9 cellular contexts compared by ENCODE assay signal in the genomic region with DNA sequence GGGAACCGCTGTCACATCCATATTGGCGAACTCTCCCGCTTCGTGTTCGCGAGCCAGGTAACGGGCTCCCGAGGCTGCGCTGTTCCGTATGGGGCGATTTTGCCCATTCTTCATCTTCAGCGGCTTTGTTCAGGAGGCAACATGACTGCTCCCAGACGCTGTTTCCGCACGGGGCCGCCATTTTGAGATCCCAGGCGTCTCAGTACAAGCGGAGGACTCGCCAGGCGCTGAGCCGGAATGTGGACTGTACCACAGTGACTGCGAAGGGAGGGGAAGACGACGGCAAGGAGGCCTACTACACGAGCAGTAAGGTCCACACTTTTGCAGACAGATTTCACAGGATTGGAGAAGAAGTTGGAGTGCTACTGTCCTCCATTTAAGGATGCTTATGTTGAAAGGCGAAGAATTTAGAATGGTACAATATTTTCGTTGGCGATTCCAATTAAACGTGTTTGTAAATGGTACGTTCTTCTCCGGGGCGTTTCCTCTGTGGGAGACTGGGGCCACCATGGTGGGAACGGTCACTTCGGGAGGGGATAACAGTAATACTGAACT. TPM values are rescaled to one million over a fixed set of nuclear protein-coding genes. Genes with fewer than 3 reads are reported as not detected.
DNase-seq lines count a peak whose midpoint lies in the region; ATAC-seq, FAIRE-seq and TF ChIP-seq lines count a peak whose summit lies in the region.
"Had no signal": no experiment of that assay in that cellular context is flagged by ENCODE, and none has a peak within 500 bp of the region (broad histone marks: within the 10 kb centered on the region; RNA-seq: fewer than 3 reads in every experiment).

No MANE protein-coding gene starts in this region.

- in situ Hi-C loops in K562 (cut with MboI) = no loop called here

- peak; percentile 79 for FAIRE-seq in K562 (lab: Jason Lieb, UNC)

- TF ChIP-seq CTCF in K562 (IDR thresholded peaks at IDR 0.05 in 2 of 3, conservative IDR thresholded peaks at IDR 0.05 in 1 of 3; ENCODE audit: insufficient read depth in 2 of 3, low read depth in 1 of 3, low read length in 3 of 3) = no peak

- no peaks in the 10 kb centered on the region; a peak in 1 of 5 replicates for H3K4me1 ChIP-seq in K562 (replicated peaks in 1 of 2; ENCODE audit: control insufficient read depth in 2 of 2, insufficient read depth in 2 of 2, low read length in 2 of 2)
- peaks cover 3% of the 10 kb centered on the region for H3K4me1 ChIP-seq in rectal smooth muscle tissue (ENCODE audit: control insufficient read depth, insufficient read depth, low read length)

- H3K4me3 ChIP-seq in K562 (peak overlapping the region; percentile 44), rectal smooth muscle tissue (ENCODE audit: low read length) (peak overlapping the region; percentile 77)

- H4K20me1 ChIP-seq in K562 (replicated peaks; ENCODE audit: control insufficient read depth, insufficient read depth, low read length) = no peaks in the 10 kb centered on the region

- POLR2A ChIA-PET in K562 (lab: Yijun Ruan, JAX) = no interaction called here

- H2AFZ ChIP-seq in K562 (ENCODE audit: low read depth, low read length) = peak overlapping the region; percentile 99

- ATAC-seq in K562 (peak; percentile 99), left ventricle myocardium superior (peak; percentile 99)

- H3K36me3 ChIP-seq in K562 (ENCODE audit: control insufficient read depth, insufficient read depth, low read length) (no peaks in the 10 kb centered on the region), rectal smooth muscle tissue (ENCODE audit: control insufficient read depth, insufficient read depth, low read length) (peaks cover 2% of the 10 kb centered on the region)

- H3K4me2 ChIP-seq in K562 (ENCODE audit: insufficient read depth, low read length) = peak overlapping the region; percentile 95

- DNase-seq in COLO829 (ENCODE audit: low spot score) (peak; percentile 6), K562 (ENCODE audit: extremely low read depth in 1 of 4, low spot score in 3 of 4) (peak; percentile 65 to 80 (median 74)), left ventricle myocardium superior (peak; percentile 89), SKM-1 (lab: John Stamatoyannopoulos, UW; ENCODE audit: unreplicated experiment) (no peak), activated gamma-delta T cell (lab: John Stamatoyannopoulos, UW) (no peak), NCI-H510A (lab: John Stamatoyannopoulos, UW) (no peak)
- DNase-seq in stimulated activated CD4-positive, alpha-beta T cell treated with anti-CD3 and anti-CD28 coated beads, Interleukin-4, amount 100 ng/mL, for 4 hours = no peak
- DNase-seq: activated naive CD4-positive, alpha-beta T cell treated with anti-CD3 and anti-CD28 coated beads, Interleukin-2, amount 10 ng/mL, durations not matched to agents 7 days and 5 days had no signal

- no peaks in the 10 kb centered on the region for H3K79me2 ChIP-seq in K562 (ENCODE audit: control insufficient read depth, insufficient read depth, low read length)

- H3K9me1 ChIP-seq in K562 (ENCODE audit: control insufficient read depth, insufficient read depth, low read length) = no peaks in the 10 kb centered on the region

- intact Hi-C loops in K562 (cut with micrococcal nuclease) = no loop called here
- intact Hi-C loops in left ventricle myocardium superior (cut with micrococcal nuclease) = no loop called here

- 9% methylated on average over 34 of the region's 34 CpGs for WGBS in K562 (ENCODE audit: insufficient coverage, low coverage, missing lambda C conversion rate)

- TF ChIP-seq RAD21 in K562 (CRISPR knock-in tag; conservative IDR thresholded peaks at IDR 0.05 in 1 of 2, IDR thresholded peaks at IDR 0.05 in 1 of 2) = no peak

- H3K9ac ChIP-seq in K562 (ENCODE audit: insufficient read depth in 1 of 2, low read depth in 2 of 2, low read length in 2 of 2) = peak overlapping the region; percentile 77 to 82
- peak overlapping the region; percentile 84 for H3K9ac ChIP-seq in rectal smooth muscle tissue (ENCODE audit: low read length)

- peak; percentile 71 for TF ChIP-seq POLR2A in K562 (conservative IDR thresholded peaks at IDR 0.05)

- H3K27me3 ChIP-seq in K562 (ENCODE audit: control insufficient read depth in 2 of 2, insufficient read depth in 2 of 2, low read length in 2 of 2) (no peaks in the 10 kb centered on the region), rectal smooth muscle tissue (ENCODE audit: control insufficient read depth, insufficient read depth, low read length) (no peaks in the 10 kb centered on the region)

- H3K27ac ChIP-seq in K562 (ENCODE audit: extremely low read depth, low read depth, low read length) (peak overlapping the region; percentile 93), rectal smooth muscle tissue (ENCODE audit: low read depth, low read length) (peak overlapping the region; percentile 91)

- CTCF ChIA-PET in K562 (lab: Yijun Ruan, JAX; ENCODE audit: low intra/inter-chr PET ratio) = no interaction called here

- TF ChIP-seq EP300 in K562 (IDR thresholded peaks at IDR 0.05; ENCODE audit: low read length) = no peak

- H3K9me3 ChIP-seq in K562 (replicated peaks; ENCODE audit: control insufficient read depth, insufficient read depth, low read depth, low read length) = peaks cover 13% of the 10 kb centered on the region

- no TSS peak for BruUV-seq in K562 (replicated peaks; lab: Mats Ljungman, UMichigan)

TF ChIP-seq in K562, 482 proteins besides CTCF, POLR2A, EP300 and RAD21 (continues in another document):
- TF ChIP-seq EHMT2 (IDR thresholded peaks at IDR 0.05) (0 out of 2 replicates have a peak, but pooled peaks have one; percentile 5), TEAD1 (CRISPR knock-in tag; IDR thresholded peaks at IDR 0.05) (peak; percentile 56 to 59; a peak in 3 of 4 replicates), BRD4 (IDR thresholded peaks at IDR 0.05) (0 out of 2 replicates have a peak, but pooled peaks have one; percentile 38), NR3C1 (CRISPR knock-in tag; IDR thresholded peaks at IDR 0.05) (no peak), ESRRA (IDR thresholded peaks at IDR 0.05; ENCODE audit: borderline replicate concordance, low read depth) (0 out of 2 replicates have a peak, but pooled peaks have one; percentile 19), SMAD1 (IDR thresholded peaks at IDR 0.05; ENCODE audit: low read depth, low read length, partially characterized antibody) (no peak), SUPT5H (IDR thresholded peaks at IDR 0.05) (peak; percentile 56), MTA3 (IDR thresholded peaks at IDR 0.05; ENCODE audit: borderline replicate concordance) (0 out of 2 replicates have a peak, but pooled peaks have one; percentile 26), TEAD2 (tag; IDR thresholded peaks at IDR 0.05) (peak; percentile 44; the same call in 1 of the 2 replicates), MAFF (IDR thresholded peaks at IDR 0.05; ENCODE audit: low read length) (no peak; the same call in 1 of the 2 replicates), TEAD4 (IDR thresholded peaks at IDR 0.05; ENCODE audit: low read length) (peak; percentile 89), TEAD4 (CRISPR knock-in tag; IDR thresholded peaks at IDR 0.05; ENCODE audit: borderline replicate concordance) (no peak), HCFC1 (IDR thresholded peaks at IDR 0.05; ENCODE audit: low read depth, low read length) (peak; percentile 37; the same call in 1 of the 2 replicates)
- TF ChIP-seq, protein P1, sequence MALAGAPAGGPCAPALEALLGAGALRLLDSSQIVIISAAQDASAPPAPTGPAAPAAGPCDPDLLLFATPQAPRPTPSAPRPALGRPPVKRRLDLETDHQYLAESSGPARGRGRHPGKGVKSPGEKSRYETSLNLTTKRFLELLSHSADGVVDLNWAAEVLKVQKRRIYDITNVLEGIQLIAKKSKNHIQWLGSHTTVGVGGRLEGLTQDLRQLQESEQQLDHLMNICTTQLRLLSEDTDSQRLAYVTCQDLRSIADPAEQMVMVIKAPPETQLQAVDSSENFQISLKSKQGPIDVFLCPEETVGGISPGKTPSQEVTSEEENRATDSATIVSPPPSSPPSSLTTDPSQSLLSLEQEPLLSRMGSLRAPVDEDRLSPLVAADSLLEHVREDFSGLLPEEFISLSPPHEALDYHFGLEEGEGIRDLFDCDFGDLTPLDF (CRISPR knock-in tag; IDR thresholded peaks at IDR 0.05) = 0 out of 2 replicates have a peak, but pooled peaks have one; percentile 15
- TF ChIP-seq, protein P2, sequence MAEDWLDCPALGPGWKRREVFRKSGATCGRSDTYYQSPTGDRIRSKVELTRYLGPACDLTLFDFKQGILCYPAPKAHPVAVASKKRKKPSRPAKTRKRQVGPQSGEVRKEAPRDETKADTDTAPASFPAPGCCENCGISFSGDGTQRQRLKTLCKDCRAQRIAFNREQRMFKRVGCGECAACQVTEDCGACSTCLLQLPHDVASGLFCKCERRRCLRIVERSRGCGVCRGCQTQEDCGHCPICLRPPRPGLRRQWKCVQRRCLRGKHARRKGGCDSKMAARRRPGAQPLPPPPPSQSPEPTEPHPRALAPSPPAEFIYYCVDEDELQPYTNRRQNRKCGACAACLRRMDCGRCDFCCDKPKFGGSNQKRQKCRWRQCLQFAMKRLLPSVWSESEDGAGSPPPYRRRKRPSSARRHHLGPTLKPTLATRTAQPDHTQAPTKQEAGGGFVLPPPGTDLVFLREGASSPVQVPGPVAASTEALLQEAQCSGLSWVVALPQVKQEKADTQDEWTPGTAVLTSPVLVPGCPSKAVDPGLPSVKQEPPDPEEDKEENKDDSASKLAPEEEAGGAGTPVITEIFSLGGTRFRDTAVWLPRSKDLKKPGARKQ (CRISPR knock-in tag; IDR thresholded peaks at IDR 0.05) = 0 out of 2 replicates have a peak, but pooled peaks have one; percentile 45

RNA-seq across cellular contexts. Expression of a gene that starts 41.6 kb away (rescaled TPM):
- 5.0 and 19.4 TPM in 2 replicates for total RNA-seq in K562 (2011; cell fraction: chromatin; rRNA removed; ENCODE audit: low replicate concordance)
- total RNA-seq in K562 (2011; cell fraction: nucleolus; rRNA removed) = 2.3 and 5.0 TPM in 2 replicates
- total RNA-seq in K562 (2011; cell fraction: nucleoplasm; rRNA removed) = 6.9 and 7.0 TPM in 2 replicates
- total RNA-seq in K562 (2014; rRNA removed) (7.7 and 8.2 TPM in 2 replicates), K562 (2014; rRNA removed; fragmentation: Illumina TruSeq; extraction: Trizol) (11.1 and 12.5 TPM in 2 replicates), K562 (2015; rRNA removed; fragmentation: Illumina TruSeq; extraction: Trizol) (11.2 and 11.9 TPM in 2 replicates), K562 (2021) (7.6 and 8.1 TPM in 2 replicates), left ventricle myocardium superior (0.69 TPM)
- polyA plus RNA-seq in K562 (2011; rRNA removed) (1.6 and 8.8 TPM in 2 replicates), K562 (2014; fragmentation: Illumina TruSeq; extraction: Trizol) (9.8 and 11.7 TPM in 2 replicates), K562 (2014; fragmentation: Nextera tagmentation; extraction: Ambion mirVana) (10 to 100 TPM in 1 of 2 experiments, 1 to 10 TPM in 1; 4.4 to 11.9 TPM), K562 (2014; rRNA removed) (13.2 and 14.2 TPM in 2 replicates)
- 0.71 and 1.1 TPM in 2 replicates for polyA plus RNA-seq in K562 (2011; cell fraction: cytosol; rRNA removed)
- polyA plus RNA-seq in K562 (2011; cell fraction: nucleus; rRNA removed) = 5.1 and 17.1 TPM in 2 replicates
- 5.6 and 11.5 TPM in 2 replicates for polyA plus RNA-seq in K562 (2012)
- 2.0 and 4.9 TPM in 2 replicates for polyA minus RNA-seq in K562 (2011; rRNA and poly(A)+ RNA removed)
- 1.3 TPM in 1 of 2 replicates, not detected in the other for polyA minus RNA-seq in K562 (2011; cell fraction: cytosol; rRNA and poly(A)+ RNA removed)
- polyA minus RNA-seq in K562 (2011; cell fraction: nucleus; rRNA and poly(A)+ RNA removed) = 4.4 and 8.5 TPM in 2 replicates

Comparison
In these comparisons a context has a peak if more than half of its experiments do, and no peak if none do; other contexts are left out.
1. DNase-seq: peak in COLO829 (single experiment), K562 (4 of 4) and left ventricle myocardium superior (single experiment); none in SKM-1 (single experiment), activated gamma-delta T cell (single experiment), NCI-H510A (single experiment) and stimulated activated CD4-positive, alpha-beta T cell treated with anti-CD3 and anti-CD28 coated beads, Interleukin-4, amount 100 ng/mL, for 4 hours (0 of 2).